In genomic region chr11:68933605-68934320, GRCh38 we compare ENCODE assay signal across 1 cellular context.
TF ChIP-seq lines count a peak whose summit lies in the region.

No MANE protein-coding gene starts in this region.

TF ChIP-seq in K562, 482 proteins besides CTCF, POLR2A, EP300 and RAD21:
- no peak for TF ChIP-seq HMGN3 (IDR thresholded peaks at IDR 0.05; ENCODE audit: borderline replicate concordance, extremely low read depth, insufficient read length, low read depth, low read length)
- TF ChIP-seq POLR2G (IDR thresholded peaks at IDR 0.05; ENCODE audit: low read depth, low read length): 0 out of 2 replicates have a peak, but pooled peaks have one; percentile 6
- no peak for TF ChIP-seq ZNF311 (CRISPR knock-in tag; IDR thresholded peaks at IDR 0.05)
- no peak for TF ChIP-seq STAT5B (CRISPR knock-in tag; IDR thresholded peaks at IDR 0.05)
- no peak for TF ChIP-seq LCOR (CRISPR knock-in tag; IDR thresholded peaks at IDR 0.05)
